Comparison of ENCODE assay signal across 11 cellular contexts in the genomic region with DNA sequence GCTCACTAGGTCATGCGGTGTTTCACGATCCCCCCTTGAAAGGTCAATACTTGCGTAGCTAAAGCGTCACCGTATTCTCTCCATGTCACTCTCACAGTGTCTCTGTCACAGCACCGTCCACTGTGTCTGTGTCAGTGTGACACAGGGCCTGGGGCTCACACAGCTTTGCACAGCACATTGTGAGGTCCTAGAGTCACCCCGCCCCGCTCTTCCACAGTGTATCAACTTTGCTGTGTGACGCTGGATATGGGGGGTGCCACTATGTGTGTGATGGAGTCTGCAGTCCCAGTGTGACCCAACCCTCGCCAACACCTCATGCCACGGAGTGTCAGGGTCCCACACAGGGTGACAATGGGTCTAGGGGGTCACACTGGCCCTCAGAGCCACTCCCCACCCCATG. TPM values are rescaled to one million over a fixed set of nuclear protein-coding genes. Genes with fewer than 3 reads are reported as not detected.
DNase-seq lines count a peak whose midpoint lies in the region; TF ChIP-seq lines count a peak whose summit lies in the region.
"Had no signal": no experiment of that assay in that cellular context is flagged by ENCODE, and none has a peak within 500 bp of the region (broad histone marks: within the 10 kb centered on the region; RNA-seq: fewer than 3 reads in every experiment).

No MANE protein-coding gene starts in this region.

- in situ Hi-C loops in astrocyte of the cerebellum (cut with HindIII; ENCODE audit: low sequenced_read_pairs), result no loop called here

- no peak overlapping the region for H3K27ac ChIP-seq in smooth muscle cell (ENCODE audit: low read depth)

- peak overlapping the region; percentile 27 for H3K9ac ChIP-seq in smooth muscle cell (ENCODE audit: low read depth)

- H4K20me1 ChIP-seq in smooth muscle cell (ENCODE audit: low read depth), result no peaks in the 10 kb centered on the region

- H3F3A ChIP-seq in smooth muscle cell (ENCODE audit: low read depth), result peaks cover 4% of the 10 kb centered on the region

- H3K4me2 ChIP-seq in smooth muscle cell, result peak overlapping the region; percentile 87

- H3K27me3 Mint-ChIP-seq in HFFc6 (ENCODE audit: insufficient read depth) (no peaks in the 10 kb centered on the region), immature natural killer cell (ENCODE audit: low read depth in 3 of 3) (peaks cover 6 to 11% (median 10%) of the 10 kb centered on the region in 3 donors)

- H3K4me1 Mint-ChIP-seq in HFFc6 (ENCODE audit: low read depth) (no peaks in the 10 kb centered on the region), immature natural killer cell (peaks cover 12 to 14% of the 10 kb centered on the region in 2 donors)

- H2AFZ ChIP-seq in smooth muscle cell (ENCODE audit: low read depth), result peak overlapping the region; percentile 18

- DNase-seq in HFFc6 (no peak), astrocyte of the cerebellum (ENCODE audit: low read depth) (no peak), immature natural killer cell (no peak), smooth muscle cell (lab: John Stamatoyannopoulos, UW; ENCODE audit: unreplicated experiment) (no peak), AG08395 (ENCODE audit: low spot score) (no peak), GDM1 (lab: John Stamatoyannopoulos, UW) (no peak), cerebellar nuclear complex (lab: John Stamatoyannopoulos, UW) (no peak)
- no peak for DNase-seq in activated CD4-positive, CD25-positive, alpha-beta regulatory T cell (lab: John Stamatoyannopoulos, UW)
- DNase-seq: NK-92 treated with Interleukin-12 subunit alpha and Interleukin-12 subunit beta, amount 100 ng/mL, for 24 hours had no signal

- H3K4me3 Mint-ChIP-seq in HFFc6 (peak overlapping the region; percentile 44; the same call in 1 of the 2 replicates), immature natural killer cell (peak overlapping the region; percentile 16 to 68 (median 57))

- H3K4me1 ChIP-seq in smooth muscle cell (ENCODE audit: low read depth), result no peaks in the 10 kb centered on the region

- no peaks in the 10 kb centered on the region for H3K36me3 ChIP-seq in smooth muscle cell (ENCODE audit: low read depth)

- H3K9me3 Mint-ChIP-seq in HFFc6 (peaks cover 4% of the 10 kb centered on the region), immature natural killer cell (peaks cover 0 to 3% (median 0%) of the 10 kb centered on the region in 6 donors)
- H3K9me3 Mint-ChIP-seq: activated T-helper 1 cell treated with anti-CD3 and anti-CD28 coated beads, Interleukin-12 subunit alpha, Interleukin-12 subunit beta, Interleukin-2, Interleukin-4 antibody, amounts not matched to agents 30 ng/mL and 10 ng/mL and 1 ng/mL, durations not matched to agents 14 hours and 24 hours and 36 hours had no signal

- H3K79me2 ChIP-seq in smooth muscle cell (ENCODE audit: low read depth), result no peaks in the 10 kb centered on the region

- H3K36me3 Mint-ChIP-seq in HFFc6 (ENCODE audit: low read depth), result peaks cover 6% of the 10 kb centered on the region
- no peaks in the 10 kb centered on the region for H3K36me3 Mint-ChIP-seq in immature natural killer cell
- H3K36me3 Mint-ChIP-seq: memory B cell had no signal

- no peaks in the 10 kb centered on the region for H3K27me3 ChIP-seq in smooth muscle cell (ENCODE audit: low read depth)

- H3K9me3 ChIP-seq in smooth muscle cell (replicated peaks; ENCODE audit: low read depth), result no peaks in the 10 kb centered on the region

- no peak for TF ChIP-seq CTCF in HFFc6 (IDR thresholded peaks at IDR 0.05)
- TF ChIP-seq CTCF in astrocyte of the cerebellum (IDR thresholded peaks at IDR 0.05; ENCODE audit: low read depth, low read length, missing control alignments), result no peak
- no peak for TF ChIP-seq CTCF in smooth muscle cell (IDR thresholded peaks at IDR 0.05; ENCODE audit: borderline replicate concordance, insufficient read depth, poor library complexity, severe bottlenecking)

- H3K4me3 ChIP-seq in astrocyte of the cerebellum (ENCODE audit: low read depth, low read length) (peak overlapping the region; percentile 49), smooth muscle cell (peak overlapping the region; percentile 55)

- H3K27ac Mint-ChIP-seq in HFFc6 (no peak overlapping the region), immature natural killer cell (no peak overlapping the region)
- H3K27ac Mint-ChIP-seq: activated T-helper 1 cell treated with anti-CD3 and anti-CD28 coated beads, Interleukin-12 subunit alpha, Interleukin-12 subunit beta, Interleukin-2, Interleukin-4 antibody, amounts not matched to agents 30 ng/mL and 10 ng/mL and 1 ng/mL, durations not matched to agents 14 hours and 24 hours and 36 hours; memory B cell had no signal

- 85% methylated on average over 11 of the region's 11 CpGs for WGBS in smooth muscle cell (ENCODE audit: low lambda C conversion rate)

RNA-seq across cellular contexts. Expression of gene P4HA3, which starts 0.6 kb away (rescaled TPM):
- 1 to 10 TPM in 4 of 6 experiments, under 1 TPM in 2; 0.94 to 5.2 (median 1.1) TPM for total RNA-seq in HFFc6 (2021; fragmentation: NEBNext Ultra II Directional; extraction: Animal tissue kit (Norgen Biotek cat#: 25700))
- not detected for polyA plus RNA-seq in immature natural killer cell
- total RNA-seq in smooth muscle cell, result 6.9 and 13.5 TPM in 2 replicates
- polyA plus RNA-seq in smooth muscle cell, result 11.8 and 18.9 TPM in 2 replicates
- total RNA-seq: activated T-helper 1 cell treated with anti-CD3 and anti-CD28 coated beads, Interleukin-12 subunit alpha, Interleukin-12 subunit beta, Interleukin-2, Interleukin-4 antibody, amounts not matched to agents 30 ng/mL and 10 ng/mL and 1 ng/mL, durations not matched to agents 14 hours and 24 hours and 36 hours had no signal
